22 cellular contexts compared by ENCODE assay signal in genomic region chr2:42598656-42599267, GRCh38. TPM values are rescaled to one million over a fixed set of nuclear protein-coding genes. Genes with fewer than 3 reads are reported as not detected.
DNase-seq lines count a peak whose midpoint lies in the region; ATAC-seq, FAIRE-seq and TF ChIP-seq lines count a peak whose summit lies in the region.
"Had no signal": no experiment of that assay in that cellular context is flagged by ENCODE, and none has a peak within 500 bp of the region (broad histone marks: within the 10 kb centered on the region; RNA-seq: fewer than 3 reads in every experiment).

No MANE protein-coding gene starts in this region.

- no peak overlapping the region for H2AFZ ChIP-seq in OCI-LY7 (ENCODE audit: low read length)
- H2AFZ ChIP-seq: hepatocyte, parathyroid adenoma had no signal

- 0 out of 2 replicates have a peak, but pooled peaks cover 14% of the 10 kb centered on the region for H4K20me1 ChIP-seq in OCI-LY7 (ENCODE audit: insufficient read depth, low read length)

- POLR2A ChIA-PET in A673 (lab: Charles Lee; ENCODE audit: low non-redundant PET) (no interaction called here), OCI-LY7 (lab: Charles Lee) (interaction anchor here (0.6 to 3.0 kb wide), 5 partner anchors 11 to 82 kb away, joined by 3 to 10 read pairs (median 3); no protein-coding TSS in a partner anchor)

- peak overlapping the region; percentile 79 for H3K4me2 ChIP-seq in OCI-LY7 (ENCODE audit: low read length)
- H3K4me2 ChIP-seq: hepatocyte, smooth muscle cell had no signal

- CTCF ChIA-PET in A673 (lab: Charles Lee) (no interaction called here), OCI-LY7 (lab: Charles Lee; ENCODE audit: unreplicated experiment) (interaction anchor here (0.5 kb wide), 1 partner anchor 75 kb away, joined by 3 read pairs; no protein-coding TSS in a partner anchor)

- H3K4me3 ChIP-seq in A673 (ENCODE audit: low read depth, low read length, poor library complexity, severe bottlenecking) (no peak overlapping the region), OCI-LY7 (ENCODE audit: low read depth, low read length, poor library complexity, severe bottlenecking) (peak overlapping the region; percentile 48), fibroblast of pulmonary artery (replicated peaks; ENCODE audit: low read depth, low read length) (no peak overlapping the region)
- H3K4me3 ChIP-seq: hepatocyte, smooth muscle cell, upper lobe of left lung had no signal

- H3K9me2 ChIP-seq in OCI-LY7 (ENCODE audit: insufficient read depth, low read length): no peaks in the 10 kb centered on the region

- H3K4me1 ChIP-seq in A673 (ENCODE audit: insufficient read depth, low read length, poor library complexity, severe bottlenecking): peaks cover 18% of the 10 kb centered on the region
- H3K4me1 ChIP-seq in OCI-LY7 (ENCODE audit: insufficient read depth, low read length, poor library complexity, severe bottlenecking): peaks cover 43% of the 10 kb centered on the region
- H3K4me1 ChIP-seq: parathyroid adenoma had no signal

- peaks cover 97% of the 10 kb centered on the region for H3K79me2 ChIP-seq in OCI-LY7 (ENCODE audit: insufficient read depth, low read depth, low read length)

- BruUV-seq in A673 (replicated peaks; lab: Mats Ljungman, UMichigan) (no TSS peak), OCI-LY7 (replicated peaks; lab: Mats Ljungman, UMichigan) (no TSS peak)

- peak overlapping the region in 1 of 2 donors; percentile 22 for H3K4me3 Mint-ChIP-seq in stimulated activated naive B cell treated with anti-CD40 and anti-IgM and Interleukin-4, amounts not matched to agents 10 μg/mL and 1 μg/mL and 100 μg/mL, for 72 hours
- H3K4me3 Mint-ChIP-seq: CD8-positive, alpha-beta memory T cell; T-helper 1 cell treated with Interleukin-12 subunit alpha and Interleukin-12 subunit beta and Interleukin-4 antibody, amounts not matched to agents 30 μg/mL and 1 μg/mL, for 36 hours had no signal

- ATAC-seq in stimulated activated naive B cell treated with anti-CD40 and anti-IgM and Interleukin-4, amounts not matched to agents 10 μg/mL and 1 μg/mL and 100 μg/mL, for 72 hours (replicated peaks): no peak
- ATAC-seq: left cardiac atrium had no signal

- H3K36me3 ChIP-seq in A673 (ENCODE audit: insufficient read depth, low read length, poor library complexity, severe bottlenecking) (no peaks in the 10 kb centered on the region), OCI-LY7 (ENCODE audit: insufficient read depth, low read length) (peaks cover 70% of the 10 kb centered on the region)
- H3K36me3 ChIP-seq: upper lobe of left lung had no signal

- FAIRE-seq in GM19239 (lab: Jason Lieb, UNC): peak; percentile 84

- TF ChIP-seq CTCF in A673 (conservative IDR thresholded peaks at IDR 0.05; ENCODE audit: low read depth, low read length): peak; percentile 23; the same call in 1 of the 2 replicates
- peak; percentile 73 for TF ChIP-seq CTCF in OCI-LY7 (conservative IDR thresholded peaks at IDR 0.05; ENCODE audit: low read length)
- peak; percentile 0 for TF ChIP-seq CTCF in fibroblast of pulmonary artery (IDR thresholded peaks at IDR 0.05; ENCODE audit: low read length, missing control alignments)

- H3K27me3 Mint-ChIP-seq in stimulated activated naive B cell treated with anti-CD40 and anti-IgM and Interleukin-4, amounts not matched to agents 10 μg/mL and 1 μg/mL and 100 μg/mL, for 72 hours: no peaks in the 10 kb centered on the region
- H3K27me3 Mint-ChIP-seq: CD8-positive, alpha-beta memory T cell had no signal

- no peaks in the 10 kb centered on the region for H3K27me3 ChIP-seq in A673 (replicated peaks; ENCODE audit: insufficient read depth, low read depth, low read length, poor library complexity)
- H3K27me3 ChIP-seq: hepatocyte, upper lobe of left lung had no signal

- intact Hi-C loops in A673 (cut with micrococcal nuclease; ENCODE audit: unreplicated experiment): no loop called here
- intact Hi-C loops in OCI-LY7 (cut with micrococcal nuclease; ENCODE audit: unreplicated experiment): loop anchor here (1.0 to 2.0 kb wide), 3 partner anchors 30 to 103 kb away; partner anchors contain the start of gene MTA3

- H3K4me1 Mint-ChIP-seq in stimulated activated naive B cell treated with anti-CD40 and anti-IgM and Interleukin-4, amounts not matched to agents 10 μg/mL and 1 μg/mL and 100 μg/mL, for 72 hours: peaks cover 7 to 48% of the 10 kb centered on the region in 2 donors

- no peaks in the 10 kb centered on the region for H3K36me3 Mint-ChIP-seq in stimulated activated naive B cell treated with anti-CD40 and anti-IgM and Interleukin-4, amounts not matched to agents 10 μg/mL and 1 μg/mL and 100 μg/mL, for 72 hours

- H3K27ac ChIP-seq in A673 (ENCODE audit: low read depth, low read length, poor library complexity, severe bottlenecking): no peak overlapping the region
- peak overlapping the region; percentile 82 for H3K27ac ChIP-seq in OCI-LY7 (ENCODE audit: low read depth, low read length, poor library complexity, severe bottlenecking)
- H3K27ac ChIP-seq: hepatocyte, parathyroid adenoma, upper lobe of left lung had no signal

- DNase-seq in A673 (ENCODE audit: low spot score) (no peak), GM19239 (ENCODE audit: insufficient read length, low spot score) (no peak), OCI-LY7 (ENCODE audit: low spot score) (peak; percentile 68), fibroblast of pulmonary artery (ENCODE audit: low read depth) (no peak), SW480 (ENCODE audit: low spot score) (no peak), NCI-H2171 treated with DMSO at 0.1 percent for 48 hours (lab: John Stamatoyannopoulos, UW) (no peak), HUDEP-2 (lab: John Stamatoyannopoulos, UW; ENCODE audit: unreplicated experiment in 76 of 76) (no peak)
- DNase-seq in stimulated activated naive B cell treated with anti-CD40 and anti-IgM and Interleukin-4, amounts not matched to agents 10 μg/mL and 1 μg/mL and 100 μg/mL, for 72 hours: no peak
- DNase-seq: activated CD4-positive, CD25-positive, alpha-beta regulatory T cell treated with anti-CD3 and anti-CD28 coated beads, Interleukin-2, amount 50 U/mL, for 72 hours; activated CD8-positive, alpha-beta memory T cell treated with anti-CD3 and anti-CD28 coated beads, Interleukin-2, amount 50 U/mL, for 4 hours; activated naive CD4-positive, alpha-beta T cell; CD8-positive, alpha-beta memory T cell; EL; left cardiac atrium; NCI-H1930; NCI-H69; stimulated activated naive CD4-positive, alpha-beta T cell had no signal

- no peaks in the 10 kb centered on the region for H3K9me3 ChIP-seq in A673 (ENCODE audit: low read depth, low read length, poor library complexity, severe bottlenecking)
- H3K9me3 ChIP-seq in OCI-LY7 (ENCODE audit: low read length): no peaks in the 10 kb centered on the region
- H3K9me3 ChIP-seq: upper lobe of left lung had no signal

- no peaks in the 10 kb centered on the region for H3K9me3 Mint-ChIP-seq in stimulated activated naive B cell treated with anti-CD40 and anti-IgM and Interleukin-4, amounts not matched to agents 10 μg/mL and 1 μg/mL and 100 μg/mL, for 72 hours
- H3K9me3 Mint-ChIP-seq: CD8-positive, alpha-beta memory T cell; T-helper 1 cell treated with Interleukin-12 subunit alpha and Interleukin-12 subunit beta and Interleukin-4 antibody, amounts not matched to agents 30 μg/mL and 1 μg/mL, for 36 hours had no signal

- no peak overlapping the region for H3K27ac Mint-ChIP-seq in stimulated activated naive B cell treated with anti-CD40 and anti-IgM and Interleukin-4, amounts not matched to agents 10 μg/mL and 1 μg/mL and 100 μg/mL, for 72 hours
- H3K27ac Mint-ChIP-seq: T-helper 1 cell treated with Interleukin-12 subunit alpha and Interleukin-12 subunit beta and Interleukin-4 antibody, amounts not matched to agents 30 μg/mL and 1 μg/mL, for 36 hours had no signal

RNA-seq across cellular contexts. Expression of gene MTA3, which starts 30.3 kb away (rescaled TPM):
- 57.1 and 70.1 TPM in 2 replicates for total RNA-seq in A673 (2021)
- 66.7 and 72.7 TPM in 2 replicates for total RNA-seq in OCI-LY7 (2014; rRNA removed; shearing (Covaris generic))
- 183 and 205 TPM in 2 replicates for total RNA-seq in OCI-LY7 (2022)

Comparison
In these comparisons a context has a peak if more than half of its experiments do, and no peak if none do; other contexts are left out.
1. CTCF ChIP-seq: peak in every context shown above with its lines; median percentile 73 in OCI-LY7; 23 in A673; 0 in fibroblast of pulmonary artery.